14 cellular contexts compared by ENCODE assay signal in the genomic region with DNA sequence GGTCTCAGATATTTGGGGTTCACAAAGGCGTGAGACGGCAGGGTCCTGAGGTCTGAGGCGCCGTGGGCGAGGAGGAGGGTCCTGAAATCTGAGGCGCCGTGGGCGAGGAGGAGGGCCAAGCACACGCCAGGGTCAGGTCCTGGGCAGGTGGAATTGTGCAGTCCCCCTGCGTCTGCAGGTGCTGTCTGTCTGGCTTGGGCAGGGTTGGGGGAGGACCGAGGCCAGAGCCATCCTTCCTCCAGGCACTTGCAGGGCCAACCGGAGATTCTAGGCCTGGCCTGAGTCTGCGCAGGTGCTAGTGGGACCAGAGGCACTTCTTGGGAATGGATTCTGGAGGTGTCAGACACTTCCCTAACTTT. TPM values are rescaled to one million over a fixed set of nuclear protein-coding genes. Genes with fewer than 3 reads are reported as not detected.
DNase-seq lines count a peak whose midpoint lies in the region; ATAC-seq and TF ChIP-seq lines count a peak whose summit lies in the region.
"Had no signal": no experiment of that assay in that cellular context is flagged by ENCODE, and none has a peak within 500 bp of the region (broad histone marks: within the 10 kb centered on the region; RNA-seq: fewer than 3 reads in every experiment).

No MANE protein-coding gene starts in this region.

- no TSS peak for BruUV-seq in Caco-2 (replicated peaks; lab: Mats Ljungman, UMichigan)

- no peak overlapping the region for H3K4me3 ChIP-seq in Caco-2 (ENCODE audit: low read depth, low read length)
- no peak overlapping the region for H3K4me3 ChIP-seq in upper lobe of right lung
- H3K4me3 ChIP-seq: colonic mucosa, thyroid gland had no signal

- CTCF ChIA-PET in Caco-2 (lab: Charles Lee), result interaction anchor here (2.9 kb wide), 1 partner anchor 43 kb away, joined by 15 read pairs; a partner anchor contains a TSS

- H3K36me3 Mint-ChIP-seq in Caco-2 (ENCODE audit: insufficient read depth, unreplicated experiment), result peaks cover 83% of the 10 kb centered on the region
- H3K36me3 Mint-ChIP-seq in activated naive CD8-positive, alpha-beta T cell treated with anti-CD3 and anti-CD28 coated beads, Interleukin-2, amount 50 U/mL, for 24 hours (ENCODE audit: low read depth), result peaks cover 16% of the 10 kb centered on the region

- TF ChIP-seq CTCF in Caco-2 (IDR thresholded peaks at IDR 0.05; ENCODE audit: insufficient read depth in 1 of 2, low read depth in 1 of 2, low read length in 1 of 2, severe bottlenecking in 1 of 2, unreplicated experiment in 1 of 2), result no peak
- TF ChIP-seq CTCF in upper lobe of right lung (IDR thresholded peaks at IDR 0.05), result no peak

- H3K9me3 Mint-ChIP-seq in Caco-2 (ENCODE audit: unreplicated experiment), result no peaks in the 10 kb centered on the region
- no peaks in the 10 kb centered on the region for H3K9me3 Mint-ChIP-seq in activated naive CD8-positive, alpha-beta T cell treated with anti-CD3 and anti-CD28 coated beads, Interleukin-2, amount 50 U/mL, for 24 hours
- H3K9me3 Mint-ChIP-seq: memory B cell had no signal

- H3K27ac Mint-ChIP-seq in Caco-2 (ENCODE audit: unreplicated experiment), result no peak overlapping the region
- H3K27ac Mint-ChIP-seq in activated naive CD8-positive, alpha-beta T cell treated with anti-CD3 and anti-CD28 coated beads, Interleukin-2, amount 50 U/mL, for 24 hours, result no peak overlapping the region
- H3K27ac Mint-ChIP-seq: memory B cell had no signal

- no peaks in the 10 kb centered on the region for H3K9me3 ChIP-seq in Caco-2
- H3K9me3 ChIP-seq in upper lobe of right lung, result no peaks in the 10 kb centered on the region
- H3K9me3 ChIP-seq: colonic mucosa, thyroid gland had no signal

- H3K4me1 ChIP-seq in Caco-2 (peaks cover 15% of the 10 kb centered on the region), upper lobe of right lung (peaks cover 23% of the 10 kb centered on the region)

- ATAC-seq in activated naive CD8-positive, alpha-beta T cell treated with anti-CD3 and anti-CD28 coated beads, Interleukin-2, amount 50 U/mL, for 24 hours, result no peak
- no peak for ATAC-seq in upper lobe of right lung
- ATAC-seq: right cardiac atrium had no signal

- no peaks in the 10 kb centered on the region for H3K27me3 Mint-ChIP-seq in Caco-2 (ENCODE audit: insufficient read depth, unreplicated experiment)
- no peaks in the 10 kb centered on the region for H3K27me3 Mint-ChIP-seq in activated naive CD8-positive, alpha-beta T cell treated with anti-CD3 and anti-CD28 coated beads, Interleukin-2, amount 50 U/mL, for 24 hours
- H3K27me3 Mint-ChIP-seq: memory B cell had no signal

- no peak overlapping the region for H3K27ac ChIP-seq in upper lobe of right lung
- H3K27ac ChIP-seq: colonic mucosa, epithelial cell of prostate, thyroid gland had no signal

- peak overlapping the region; percentile 40 for H3K4me3 Mint-ChIP-seq in Caco-2 (ENCODE audit: unreplicated experiment)
- H3K4me3 Mint-ChIP-seq in activated naive CD8-positive, alpha-beta T cell treated with anti-CD3 and anti-CD28 coated beads, Interleukin-2, amount 50 U/mL, for 24 hours, result peak overlapping the region; percentile 17
- H3K4me3 Mint-ChIP-seq: memory B cell had no signal

- H3K27me3 ChIP-seq in Caco-2 (replicated peaks; ENCODE audit: control insufficient read depth, insufficient read depth, low read length) (no peaks in the 10 kb centered on the region), upper lobe of right lung (no peaks in the 10 kb centered on the region)
- H3K27me3 ChIP-seq: colonic mucosa, thyroid gland had no signal

- DNase-seq in Caco-2 (no peak), hypothalamus (lab: John Stamatoyannopoulos, UW) (no peak), upper lobe of right lung (no peak)
- no peak for DNase-seq in activated naive CD8-positive, alpha-beta T cell treated with anti-CD3 and anti-CD28 coated beads, Interleukin-2, amount 50 U/mL, for 24 hours
- DNase-seq: BE2C; colonic mucosa; DMS79; NCI-H345; right cardiac atrium; SHP77 treated with DMSO at 0.1 percent for 48 hours; stimulated activated CD4-positive, alpha-beta T cell treated with anti-CD3 and anti-CD28 coated beads, Interleukin-1b, Interleukin-23, amount 100 ng/mL, for 48 hours; thyroid gland had no signal

- intact Hi-C loops in Caco-2 (cut with micrococcal nuclease; ENCODE audit: unreplicated experiment), result no loop called here
- intact Hi-C loops in upper lobe of right lung (cut with DNase I), result no loop called here

- H3K36me3 ChIP-seq in Caco-2 (ENCODE audit: control insufficient read depth, insufficient read depth, low read length), result peaks cover 12% of the 10 kb centered on the region
- peaks cover 11% of the 10 kb centered on the region for H3K36me3 ChIP-seq in upper lobe of right lung
- H3K36me3 ChIP-seq: colonic mucosa had no signal

- POLR2A ChIA-PET in Caco-2 (lab: Charles Lee), result no interaction called here

- no peaks in the 10 kb centered on the region for H3K4me1 Mint-ChIP-seq in Caco-2 (ENCODE audit: low read depth, unreplicated experiment)
- peaks cover 15% of the 10 kb centered on the region for H3K4me1 Mint-ChIP-seq in activated naive CD8-positive, alpha-beta T cell treated with anti-CD3 and anti-CD28 coated beads, Interleukin-2, amount 50 U/mL, for 24 hours

RNA-seq across cellular contexts. Expression of a gene that starts 2.4 kb away (rescaled TPM):
- total RNA-seq in Caco-2 (2022) (251 and 268 TPM in 2 replicates), upper lobe of right lung (85.2 TPM)

RNA-seq across cellular contexts. Expression of a gene that starts 10.5 kb away (rescaled TPM):
- total RNA-seq in Caco-2 (2022) (97.7 and 98.0 TPM in 2 replicates), upper lobe of right lung (1.0 TPM)

RNA-seq across cellular contexts. Expression of a gene that starts 29.1 kb away (rescaled TPM):
- total RNA-seq in Caco-2 (2022), result 248 and 284 TPM in 2 replicates
- total RNA-seq in upper lobe of right lung, result 196 TPM

RNA-seq across cellular contexts. Expression of a gene that starts 42.6 kb away (rescaled TPM):
- total RNA-seq in Caco-2 (2022), result 55.3 and 57.8 TPM in 2 replicates
- 32.8 TPM for total RNA-seq in upper lobe of right lung

RNA-seq across cellular contexts. Expression of a gene that starts 42.8 kb away (rescaled TPM):
- total RNA-seq in Caco-2 (2022), result 179 and 181 TPM in 2 replicates
- 43.9 TPM for total RNA-seq in upper lobe of right lung

Comparison
In these comparisons a context has a peak if more than half of its experiments do, and no peak if none do; other contexts are left out.
1. RNA of a gene that starts 10.5 kb away (total RNA-seq): 97.7 to 98.0 TPM in Caco-2; 1.0 TPM in upper lobe of right lung (single experiment); every median in the first group is over 10 times any median in the second.